26 cellular contexts compared by ENCODE assay signal in the genomic region with DNA sequence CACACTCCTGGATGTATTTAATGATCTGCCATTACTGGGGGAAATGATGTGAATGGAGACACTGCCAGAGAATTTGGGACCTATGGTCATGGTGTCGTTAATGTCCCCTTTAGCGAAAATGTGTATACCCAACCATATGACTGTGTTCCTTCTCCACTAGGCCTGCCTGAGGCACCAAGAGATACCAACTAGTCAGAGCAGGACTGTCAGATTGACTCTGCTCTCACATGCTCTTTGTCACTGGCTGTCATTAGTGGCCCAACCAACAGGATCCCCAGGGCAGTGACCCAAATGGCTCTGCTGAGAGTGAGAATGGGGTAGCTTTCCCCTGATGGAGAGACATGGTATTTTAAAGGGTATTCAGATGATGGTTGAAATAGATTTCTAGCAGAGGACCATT. TPM values are rescaled to one million over a fixed set of nuclear protein-coding genes. Genes with fewer than 3 reads are reported as not detected.
DNase-seq lines count a peak whose midpoint lies in the region; ATAC-seq, FAIRE-seq and TF ChIP-seq lines count a peak whose summit lies in the region.
"Had no signal": no experiment of that assay in that cellular context is flagged by ENCODE, and none has a peak within 500 bp of the region (broad histone marks: within the 10 kb centered on the region; RNA-seq: fewer than 3 reads in every experiment).

No MANE protein-coding gene starts in this region.

- H2AFZ ChIP-seq in astrocyte (ENCODE audit: low read depth, low read length) = no peak overlapping the region

- H3K4me1 Mint-ChIP-seq in activated CD4-positive, alpha-beta T cell treated with anti-CD3 and anti-CD28 coated beads, Interleukin-2, amount 10 ng/mL, durations not matched to agents 24 days and 14 days = peaks cover 52% of the 10 kb centered on the region
- peaks cover 54% of the 10 kb centered on the region for H3K4me1 Mint-ChIP-seq in astrocyte (ENCODE audit: low read depth, unreplicated experiment)

- no peak for DNase-seq in activated CD4-positive, alpha-beta T cell treated with anti-CD3 and anti-CD28 coated beads, Interleukin-2, amount 10 ng/mL, durations not matched to agents 24 days and 14 days
- DNase-seq in activated CD4-positive, alpha-beta T cell treated with anti-CD3 and anti-CD28 coated beads, Interleukin-2, amount 50 U/mL, for 1 hour = no peak
- DNase-seq in ELF-1 (ENCODE audit: low read depth, low spot score) (peak; percentile 55), astrocyte (ENCODE audit: low read depth) (no peak), GM10248 (ENCODE audit: extremely low spot score) (no peak)
- DNase-seq: activated B cell treated with CpG ODN at 0.5 μM for 24 hours; activated CD8-positive, alpha-beta memory T cell treated with anti-CD3 and anti-CD28 coated beads, Interleukin-2, amount 10 ng/mL, durations not matched to agents 7 days and 5 days; GDM1; mucosa of descending colon; NCI-H1436 treated with DMSO at 0.1 percent for 48 hours; NCI-H2107; NCI-H446; T1000 had no signal

- no peak for FAIRE-seq in astrocyte (lab: Jason Lieb, UNC)
- FAIRE-seq: A549, HTR-8/SVneo had no signal

- H3K36me3 ChIP-seq in astrocyte (ENCODE audit: insufficient read depth, low read length) (peaks cover 4% of the 10 kb centered on the region), iPS-20b (ENCODE audit: insufficient read depth, low read depth, low read length) (peaks cover 30% of the 10 kb centered on the region; the same call in 1 of the 2 replicates)
- H3K36me3 ChIP-seq: breast epithelium, prostate gland, suprapubic skin, vagina had no signal

- no peaks in the 10 kb centered on the region for H3K9me3 ChIP-seq in astrocyte (ENCODE audit: insufficient read depth, low read depth, low read length)
- no peaks in the 10 kb centered on the region for H3K9me3 ChIP-seq in iPS-20b (ENCODE audit: insufficient read depth, low read depth, low read length)
- H3K9me3 ChIP-seq: A549, breast epithelium, mucosa of descending colon, prostate gland, suprapubic skin, vagina had no signal

- H3K27ac ChIP-seq in astrocyte (ENCODE audit: low read depth, low read length) = no peak overlapping the region
- no peak overlapping the region for H3K27ac ChIP-seq in iPS-20b (ENCODE audit: low read length)
- H3K27ac ChIP-seq: A549, breast epithelium, coronary artery, KMS-11, prostate gland, suprapubic skin, vagina had no signal

- peaks cover 32% of the 10 kb centered on the region for H3K79me2 ChIP-seq in astrocyte (ENCODE audit: insufficient read depth, low read length)

- POLR2A ChIA-PET in GM10248 (lab: Yijun Ruan, JAX) = no interaction called here

- H3K4me2 ChIP-seq in astrocyte (ENCODE audit: low read length) = peak overlapping the region; percentile 99
- H3K4me2 ChIP-seq: A549, KMS-11 had no signal

- no peaks in the 10 kb centered on the region for H3K27me3 ChIP-seq in astrocyte (ENCODE audit: insufficient read depth, low read length)
- H3K27me3 ChIP-seq in iPS-20b (ENCODE audit: insufficient read depth, low read length) = peaks cover 65% of the 10 kb centered on the region
- H3K27me3 ChIP-seq: breast epithelium, vagina had no signal

- H3K36me3 Mint-ChIP-seq in activated CD4-positive, alpha-beta T cell treated with anti-CD3 and anti-CD28 coated beads, Interleukin-2, amount 10 ng/mL, durations not matched to agents 24 days and 14 days (ENCODE audit: low read depth) = no peaks in the 10 kb centered on the region
- H3K36me3 Mint-ChIP-seq in astrocyte (ENCODE audit: low read depth, unreplicated experiment) = no peaks in the 10 kb centered on the region

- no peaks in the 10 kb centered on the region for H3K27me3 Mint-ChIP-seq in activated CD4-positive, alpha-beta T cell treated with anti-CD3 and anti-CD28 coated beads, Interleukin-2, amount 10 ng/mL, durations not matched to agents 24 days and 14 days
- no peaks in the 10 kb centered on the region for H3K27me3 Mint-ChIP-seq in astrocyte (ENCODE audit: low read depth, unreplicated experiment)
- H3K27me3 Mint-ChIP-seq: activated CD8-positive, alpha-beta memory T cell treated with anti-CD3 and anti-CD28 coated beads, Interleukin-2, amount 10 ng/mL, durations not matched to agents 7 days and 5 days had no signal

- H3K9me3 Mint-ChIP-seq in activated CD4-positive, alpha-beta T cell treated with anti-CD3 and anti-CD28 coated beads, Interleukin-2, amount 10 ng/mL, durations not matched to agents 24 days and 14 days = peaks cover 4% of the 10 kb centered on the region
- no peaks in the 10 kb centered on the region for H3K9me3 Mint-ChIP-seq in astrocyte (ENCODE audit: unreplicated experiment)
- H3K9me3 Mint-ChIP-seq: activated B cell treated with CpG ODN at 0.5 μM for 24 hours had no signal

- no peak overlapping the region for H3K4me3 Mint-ChIP-seq in activated CD4-positive, alpha-beta T cell treated with anti-CD3 and anti-CD28 coated beads, Interleukin-2, amount 10 ng/mL, durations not matched to agents 24 days and 14 days
- no peak overlapping the region for H3K4me3 Mint-ChIP-seq in astrocyte (ENCODE audit: unreplicated experiment)
- H3K4me3 Mint-ChIP-seq: activated B cell treated with CpG ODN at 0.5 μM for 24 hours; activated CD8-positive, alpha-beta memory T cell treated with anti-CD3 and anti-CD28 coated beads, Interleukin-2, amount 10 ng/mL, durations not matched to agents 7 days and 5 days had no signal

- ATAC-seq in GM21737 (IDR thresholded peaks at IDR 0.05; ENCODE audit: unreplicated experiment) (no peak), GM19463 (IDR thresholded peaks at IDR 0.05; ENCODE audit: unreplicated experiment) (no peak)
- ATAC-seq: A549; activated CD8-positive, alpha-beta memory T cell treated with anti-CD3 and anti-CD28 coated beads, Interleukin-2, amount 10 ng/mL, durations not matched to agents 7 days and 5 days; mucosa of descending colon had no signal

- H3K27ac Mint-ChIP-seq in activated CD4-positive, alpha-beta T cell treated with anti-CD3 and anti-CD28 coated beads, Interleukin-2, amount 10 ng/mL, durations not matched to agents 24 days and 14 days = peak overlapping the region; percentile 27
- no peak overlapping the region for H3K27ac Mint-ChIP-seq in astrocyte (ENCODE audit: unreplicated experiment)
- H3K27ac Mint-ChIP-seq: activated B cell treated with CpG ODN at 0.5 μM for 24 hours had no signal

- intact Hi-C loops in activated CD4-positive, alpha-beta T cell treated with anti-CD3 and anti-CD28 coated beads, Interleukin-2, amount 10 ng/mL, durations not matched to agents 24 days and 14 days (cut with micrococcal nuclease) = no loop called here

- peaks cover 47% of the 10 kb centered on the region for H3K4me1 ChIP-seq in astrocyte (ENCODE audit: insufficient read depth, low read length)
- peaks cover 11% of the 10 kb centered on the region; the same call in 1 of the 2 replicates for H3K4me1 ChIP-seq in iPS-20b (ENCODE audit: insufficient read depth, low read length)
- H3K4me1 ChIP-seq: A549, breast epithelium, prostate gland had no signal

- no peaks in the 10 kb centered on the region for H4K20me1 ChIP-seq in astrocyte (ENCODE audit: insufficient read depth, low read length)

- H3K4me3 ChIP-seq in astrocyte (ENCODE audit: insufficient read depth, low read depth, low read length) = peak overlapping the region; percentile 88
- peak overlapping the region; percentile 80; the same call in 1 of the 2 replicates for H3K4me3 ChIP-seq in iPS-20b (ENCODE audit: low read length)
- H3K4me3 ChIP-seq: A549, breast epithelium, coronary artery, mucosa of descending colon, prostate gland, suprapubic skin, vagina had no signal

- no peak overlapping the region for H3K9ac ChIP-seq in astrocyte (ENCODE audit: low read length)
- H3K9ac ChIP-seq in iPS-20b (ENCODE audit: low read depth, low read length) = no peak overlapping the region
- H3K9ac ChIP-seq: KMS-11 had no signal

- no peak for TF ChIP-seq CTCF in astrocyte (IDR thresholded peaks at IDR 0.05; ENCODE audit: insufficient read depth, low read depth, low read length)
- no peak for TF ChIP-seq CTCF in GM10248 (IDR thresholded peaks at IDR 0.05; ENCODE audit: control extremely low read depth, extremely low read depth, low read depth, missing control alignments)

- CTCF ChIA-PET in GM10248 (lab: Yijun Ruan, JAX) = interaction anchor here (0.9 to 20.7 kb wide), 5 partner anchors 10 to 42 kb away, joined by 3 to 383 read pairs (median 6); no protein-coding TSS in a partner anchor

RNA-seq across cellular contexts. Expression of a gene that starts 2.8 kb away (rescaled TPM):
- 0.33 and 0.44 TPM in 2 replicates for total RNA-seq in activated CD4-positive, alpha-beta T cell treated with anti-CD3 and anti-CD28 coated beads, Interleukin-2, amount 10 ng/mL, durations not matched to agents 24 days and 14 days
- total RNA-seq in astrocyte = 7.9 and 8.7 TPM in 2 replicates
- total RNA-seq: activated B cell treated with CpG ODN at 0.5 μM for 24 hours; activated CD8-positive, alpha-beta memory T cell treated with anti-CD3 and anti-CD28 coated beads, Interleukin-2, amount 10 ng/mL, durations not matched to agents 7 days and 5 days; breast epithelium; H4; OCI-LY7 had no signal

RNA-seq across cellular contexts. Expression of a gene that starts 22.7 kb away (rescaled TPM):
- total RNA-seq in activated CD4-positive, alpha-beta T cell treated with anti-CD3 and anti-CD28 coated beads, Interleukin-2, amount 10 ng/mL, durations not matched to agents 24 days and 14 days = 39.5 TPM in 2 replicates
- total RNA-seq in astrocyte = 26.6 and 28.6 TPM in 2 replicates

RNA-seq across cellular contexts. Expression of a gene that starts 33.0 kb away (rescaled TPM):
- not detected in 2 replicates for total RNA-seq in activated CD4-positive, alpha-beta T cell treated with anti-CD3 and anti-CD28 coated beads, Interleukin-2, amount 10 ng/mL, durations not matched to agents 24 days and 14 days
- total RNA-seq in astrocyte = not detected in 2 replicates
- total RNA-seq: activated B cell treated with CpG ODN at 0.5 μM for 24 hours; activated CD8-positive, alpha-beta memory T cell treated with anti-CD3 and anti-CD28 coated beads, Interleukin-2, amount 10 ng/mL, durations not matched to agents 7 days and 5 days; OCI-LY7; prostate gland; vagina had no signal
